In genomic region chr3:11678735-11679134, GRCh38 we compare ENCODE assay signal across 17 cellular contexts. TPM values are rescaled to one million over a fixed set of nuclear protein-coding genes. Genes with fewer than 3 reads are reported as not detected.
A peak's percentile ranks its signal among the peaks of the same experiment; 100 is the strongest.
DNase-seq lines count a peak whose midpoint lies in the region; ATAC-seq, FAIRE-seq and TF ChIP-seq lines count a peak whose summit lies in the region.
"Had no signal": no experiment of that assay in that cellular context is flagged by ENCODE, and none has a peak within 500 bp of the region (broad histone marks: within the 10 kb centered on the region; RNA-seq: fewer than 3 reads in every experiment).

No MANE protein-coding gene starts in this region.

- WGBS in mammary epithelial cell (ENCODE audit: low coverage, missing lambda C conversion rate) = 95% methylated on average over 7 of the region's 7 CpGs
- 60 to 78% (median 62%) methylated on average over 7 of the region's 7 CpGs for WGBS in small intestine, 3 donors
- WGBS in tibial nerve, 2 donors = 87 to 93% methylated on average over 7 of the region's 7 CpGs

- H3K36me3 Mint-ChIP-seq in MCF 10A (ENCODE audit: insufficient read depth, unreplicated experiment) (peaks cover 12% of the 10 kb centered on the region), astrocyte (ENCODE audit: low read depth, unreplicated experiment) (peaks cover 7% of the 10 kb centered on the region)

- H3K27ac ChIP-seq in mammary epithelial cell (ENCODE audit: insufficient read depth, low read depth, low read length) = no peak overlapping the region
- H3K27ac ChIP-seq in astrocyte (ENCODE audit: low read depth, low read length) = no peak overlapping the region
- H3K27ac ChIP-seq in fibroblast of lung (ENCODE audit: insufficient read depth, low read length) = no peak overlapping the region
- no peak overlapping the region for H3K27ac ChIP-seq in small intestine (ENCODE audit: low read depth in 1 of 2, low read length in 1 of 2)
- no peak overlapping the region for H3K27ac ChIP-seq in tibial nerve
- H3K27ac ChIP-seq: 22Rv1, BLaER1, HL-60 had no signal

- no peak overlapping the region for H3K9ac ChIP-seq in mammary epithelial cell (ENCODE audit: insufficient read depth, low read length)
- no peak overlapping the region for H3K9ac ChIP-seq in astrocyte (ENCODE audit: low read length)
- no peak overlapping the region for H3K9ac ChIP-seq in fibroblast of lung (ENCODE audit: insufficient read depth, low read length)
- H3K9ac ChIP-seq: BLaER1 had no signal

- BruUV-seq in MCF 10A (replicated peaks; lab: Mats Ljungman, UMichigan) = no TSS peak
- BruUV-seq in mammary epithelial cell (replicated peaks; lab: Mats Ljungman, UMichigan) = no TSS peak

- H3K79me2 ChIP-seq in mammary epithelial cell (ENCODE audit: insufficient read depth, low read length) = peaks cover 68% of the 10 kb centered on the region
- no peaks in the 10 kb centered on the region for H3K79me2 ChIP-seq in astrocyte (ENCODE audit: insufficient read depth, low read length)
- no peaks in the 10 kb centered on the region for H3K79me2 ChIP-seq in fibroblast of lung (ENCODE audit: control insufficient read depth, insufficient read depth, low read length)

- no peaks in the 10 kb centered on the region for H3K27me3 Mint-ChIP-seq in MCF 10A (ENCODE audit: insufficient read depth, unreplicated experiment)
- no peaks in the 10 kb centered on the region for H3K27me3 Mint-ChIP-seq in astrocyte (ENCODE audit: low read depth, unreplicated experiment)
- H3K27me3 Mint-ChIP-seq: CD8-positive, alpha-beta memory T cell had no signal

- TF ChIP-seq EP300 in tibial nerve (IDR thresholded peaks at IDR 0.05) = no peak

- FAIRE-seq in astrocyte (lab: Jason Lieb, UNC) = no peak
- FAIRE-seq in small intestine (lab: Jason Lieb, UNC) = no peak

- H3K36me3 ChIP-seq in mammary epithelial cell (ENCODE audit: insufficient read depth, low read length) = peaks cover 4% of the 10 kb centered on the region
- H3K36me3 ChIP-seq in astrocyte (ENCODE audit: insufficient read depth, low read length) = no peaks in the 10 kb centered on the region
- no peaks in the 10 kb centered on the region for H3K36me3 ChIP-seq in fibroblast of lung (ENCODE audit: control insufficient read depth, insufficient read depth, low read length)
- H3K36me3 ChIP-seq in small intestine (ENCODE audit: control insufficient read depth in 2 of 2, insufficient read depth in 2 of 2, low read length in 2 of 2) = no peaks in the 10 kb centered on the region
- H3K36me3 ChIP-seq in tibial nerve = peaks cover 0 to 13% (median 0%) of the 10 kb centered on the region in 3 donors
- H3K36me3 ChIP-seq: BLaER1 had no signal

- no peak overlapping the region for H3K4me2 ChIP-seq in mammary epithelial cell (ENCODE audit: insufficient read depth, low read depth, low read length)
- H3K4me2 ChIP-seq in astrocyte (ENCODE audit: low read length) = no peak overlapping the region
- H3K4me2 ChIP-seq in fibroblast of lung (ENCODE audit: extremely low read depth, insufficient read depth, low read length) = no peak overlapping the region
- H3K4me2 ChIP-seq: BLaER1, GM23338 had no signal

- no peak for ATAC-seq in GM21576 (IDR thresholded peaks at IDR 0.05; ENCODE audit: unreplicated experiment)
- ATAC-seq: GM23338 had no signal

- H3K4me3 ChIP-seq in mammary epithelial cell (replicated peaks in 1 of 3; ENCODE audit: insufficient read depth in 1 of 3, low read depth in 2 of 3, low read length in 3 of 3) (no peak overlapping the region), astrocyte (ENCODE audit: insufficient read depth, low read depth, low read length) (no peak overlapping the region), fibroblast of lung (replicated peaks in 1 of 4; ENCODE audit: control extremely low read depth in 1 of 4, insufficient read depth in 1 of 4, low read depth in 3 of 4, low read length in 4 of 4) (no peak overlapping the region), small intestine (ENCODE audit: low read depth in 1 of 2, low read length in 2 of 2) (no peak overlapping the region), tibial nerve (no peak overlapping the region)
- H3K4me3 ChIP-seq: BLaER1, GM23338 had no signal

- no peaks in the 10 kb centered on the region for H3K4me1 Mint-ChIP-seq in MCF 10A (ENCODE audit: insufficient read depth, unreplicated experiment)
- no peaks in the 10 kb centered on the region for H3K4me1 Mint-ChIP-seq in astrocyte (ENCODE audit: low read depth, unreplicated experiment)
- H3K4me1 Mint-ChIP-seq: GM23338 had no signal

- no peaks in the 10 kb centered on the region for H4K20me1 ChIP-seq in mammary epithelial cell (ENCODE audit: insufficient read depth, low read length)
- H4K20me1 ChIP-seq in astrocyte (ENCODE audit: insufficient read depth, low read length) = no peaks in the 10 kb centered on the region
- no peaks in the 10 kb centered on the region for H4K20me1 ChIP-seq in fibroblast of lung (ENCODE audit: control insufficient read depth, extremely low read depth, insufficient read depth, low read length)
- H4K20me1 ChIP-seq: BLaER1 had no signal

- CTCF ChIA-PET in MCF 10A (lab: Yijun Ruan, JAX) = no interaction called here
- CTCF ChIA-PET in mammary epithelial cell (lab: Charles Lee; ENCODE audit: low non-redundant PET) = no interaction called here

- DNase-seq in MCF 10A (ENCODE audit: unreplicated experiment) (peak; percentile 6), mammary epithelial cell (no peak), astrocyte (ENCODE audit: low read depth) (peak; percentile 24), fibroblast of lung (ENCODE audit: low read depth in 2 of 2) (peak; percentile 34 to 43), small intestine (peak; percentile 34), tibial nerve (ENCODE audit: low spot score in 2 of 2) (no peak), SIG-M5 (lab: John Stamatoyannopoulos, UW) (no peak)
- DNase-seq: AML-193; Caco-2; CD8-positive, alpha-beta memory T cell; DMS53; H7 had no signal

- dilution Hi-C loops in mammary epithelial cell (cut with HindIII; ENCODE audit: low sequenced_read_pairs) = no loop called here

- POLR2A ChIA-PET in MCF 10A (lab: Yijun Ruan, JAX) = interaction anchor here (0.9 to 1.1 kb wide), 2 partner anchors 12 to 168 kb away, joined by 3 to 4 read pairs; partner anchors contain the start of gene TAMM41

- no peak for TF ChIP-seq POLR2A in tibial nerve (IDR thresholded peaks at IDR 0.05)

- TF ChIP-seq CTCF in MCF 10A (IDR thresholded peaks at IDR 0.05; ENCODE audit: unreplicated experiment) (no peak), mammary epithelial cell (conservative IDR thresholded peaks at IDR 0.05 in 1 of 2, IDR thresholded peaks at IDR 0.05 in 1 of 2; ENCODE audit: extremely low read depth in 1 of 2, insufficient read depth in 1 of 2, low read depth in 1 of 2, low read length in 2 of 2) (no peak), astrocyte (IDR thresholded peaks at IDR 0.05; ENCODE audit: insufficient read depth, low read depth, low read length) (no peak), fibroblast of lung (conservative IDR thresholded peaks at IDR 0.05 in 1 of 2, IDR thresholded peaks at IDR 0.05 in 1 of 2; ENCODE audit: low read depth in 1 of 2, low read length in 2 of 2) (no peak), tibial nerve (IDR thresholded peaks at IDR 0.05) (no peak)

- H3K27me3 ChIP-seq in mammary epithelial cell (ENCODE audit: insufficient read depth, low read length) = no peaks in the 10 kb centered on the region
- no peaks in the 10 kb centered on the region for H3K27me3 ChIP-seq in astrocyte (ENCODE audit: insufficient read depth, low read length)
- no peaks in the 10 kb centered on the region for H3K27me3 ChIP-seq in fibroblast of lung (ENCODE audit: control insufficient read depth, insufficient read depth, low read length)
- H3K27me3 ChIP-seq in small intestine (ENCODE audit: control insufficient read depth in 2 of 2, insufficient read depth in 2 of 2, low read length in 2 of 2) = no peaks in the 10 kb centered on the region
- H3K27me3 ChIP-seq in tibial nerve = no peaks in the 10 kb centered on the region
- H3K27me3 ChIP-seq: BLaER1 had no signal

- no peaks in the 10 kb centered on the region for H3K9me3 ChIP-seq in mammary epithelial cell (replicated peaks; ENCODE audit: insufficient read depth, low read length)
- H3K9me3 ChIP-seq in astrocyte (ENCODE audit: insufficient read depth, low read depth, low read length) = no peaks in the 10 kb centered on the region
- H3K9me3 ChIP-seq in fibroblast of lung (ENCODE audit: control insufficient read depth, insufficient read depth, low read depth, low read length) = no peaks in the 10 kb centered on the region
- no peaks in the 10 kb centered on the region for H3K9me3 ChIP-seq in small intestine (ENCODE audit: control insufficient read depth, low read depth)
- no peaks in the 10 kb centered on the region for H3K9me3 ChIP-seq in tibial nerve
- H3K9me3 ChIP-seq: BLaER1, Caco-2 had no signal

- intact Hi-C loops in MCF 10A (cut with micrococcal nuclease) = no loop called here
- intact Hi-C loops in mammary epithelial cell (cut with micrococcal nuclease) = no loop called here

- in situ Hi-C loops in mammary epithelial cell (cut with MboI; ENCODE audit: low sequenced_read_pairs in 2 of 2) = no loop called here

- H3K4me3 Mint-ChIP-seq in MCF 10A (ENCODE audit: unreplicated experiment) (no peak overlapping the region), astrocyte (ENCODE audit: unreplicated experiment) (no peak overlapping the region)
- H3K4me3 Mint-ChIP-seq: CD8-positive, alpha-beta memory T cell; GM23338 had no signal

- H3K27ac Mint-ChIP-seq in MCF 10A (ENCODE audit: low read depth, unreplicated experiment) (no peak overlapping the region), astrocyte (ENCODE audit: unreplicated experiment) (no peak overlapping the region)
- H3K27ac Mint-ChIP-seq: CD8-positive, alpha-beta memory T cell; GM23338 had no signal

- H3K9me3 Mint-ChIP-seq in MCF 10A (ENCODE audit: unreplicated experiment) = no peaks in the 10 kb centered on the region
- peaks cover 2% of the 10 kb centered on the region for H3K9me3 Mint-ChIP-seq in astrocyte (ENCODE audit: unreplicated experiment)
- H3K9me3 Mint-ChIP-seq: CD8-positive, alpha-beta memory T cell; GM23338 had no signal

- no peaks in the 10 kb centered on the region for H3K4me1 ChIP-seq in mammary epithelial cell (ENCODE audit: insufficient read depth, low read length)
- H3K4me1 ChIP-seq in astrocyte (ENCODE audit: insufficient read depth, low read length) = no peaks in the 10 kb centered on the region
- no peaks in the 10 kb centered on the region for H3K4me1 ChIP-seq in fibroblast of lung (ENCODE audit: control insufficient read depth, extremely low read depth, insufficient read depth, low read length)
- no peaks in the 10 kb centered on the region for H3K4me1 ChIP-seq in small intestine (ENCODE audit: control insufficient read depth in 2 of 2, insufficient read depth in 1 of 2, low read depth in 1 of 2, low read length in 1 of 2)
- peaks cover 0 to 5% (median 0%) of the 10 kb centered on the region in 4 donors for H3K4me1 ChIP-seq in tibial nerve
- H3K4me1 ChIP-seq: BLaER1 had no signal

- no peak overlapping the region for H2AFZ ChIP-seq in mammary epithelial cell (ENCODE audit: low read depth, low read length)
- H2AFZ ChIP-seq in astrocyte (ENCODE audit: low read depth, low read length) = no peak overlapping the region
- no peak overlapping the region for H2AFZ ChIP-seq in fibroblast of lung (ENCODE audit: low read length)
- H2AFZ ChIP-seq: GM23338 had no signal

RNA-seq across cellular contexts. Expression of gene VGLL4, which starts 35.0 kb away (rescaled TPM):
- total RNA-seq in MCF 10A (2022) (31.3 and 31.7 TPM in 2 replicates), mammary epithelial cell (10 to 100 TPM; 30.8 to 77.3 TPM), astrocyte (69.7 and 70.3 TPM in 2 replicates), fibroblast of lung (34.7 and 37.8 TPM in 2 replicates), tibial nerve (100 to 1,000 TPM; 106 to 205 (median 110) TPM)
- polyA plus RNA-seq in mammary epithelial cell (31.3 TPM), fibroblast of lung (17.5 and 18.4 TPM in 2 replicates), small intestine (10 to 100 TPM; 26.6 to 54.8 (median 27.0) TPM)
- polyA minus RNA-seq in mammary epithelial cell (46.0 TPM), fibroblast of lung (ENCODE audit: low replicate concordance) (12.7 and 23.8 TPM in 2 replicates)
- 13.3 and 13.9 TPM in 2 replicates for polyA plus RNA-seq in fibroblast of lung (2012)

Comparison
In these comparisons a context has a peak if more than half of its experiments do, and no peak if none do; other contexts are left out.
1. DNase-seq: peak in MCF 10A (single experiment), astrocyte (single experiment), fibroblast of lung (2 of 2) and small intestine (single experiment); none in mammary epithelial cell (single experiment), tibial nerve (0 of 2) and SIG-M5 (single experiment).